Comparison of ENCODE assay signal across 2 cellular contexts in the genomic region with DNA sequence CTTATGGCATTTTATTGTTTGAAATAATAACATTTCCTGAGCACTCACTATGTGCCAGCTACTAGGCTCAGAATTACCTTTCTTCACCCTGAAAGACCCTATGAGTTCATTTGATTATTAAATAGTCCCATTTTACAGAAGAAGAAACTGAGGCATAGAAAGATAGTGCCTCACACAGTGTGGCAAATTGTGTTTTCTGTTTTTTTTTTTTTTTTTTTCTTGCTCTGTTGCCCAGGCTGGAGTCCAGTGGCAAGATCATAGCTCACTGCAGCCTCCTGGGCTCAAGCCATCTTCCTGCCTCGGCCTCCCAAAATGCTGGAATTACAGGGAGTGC.
TF ChIP-seq lines count a peak whose summit lies in the region.

No MANE protein-coding gene starts in this region.

TF ChIP-seq in HepG2, 621 proteins besides CTCF, POLR2A, EP300 and RAD21:
- TF ChIP-seq ZFP1 (CRISPR knock-in tag; IDR thresholded peaks at IDR 0.05) (no peak), ZC3H13 (CRISPR knock-in tag; IDR thresholded peaks at IDR 0.05) (no peak), ZMYM2 (CRISPR knock-in tag; IDR thresholded peaks at IDR 0.05) (peak; percentile 68; the same call in 1 of the 2 replicates), PHB2 (IDR thresholded peaks at IDR 0.05; ENCODE audit: partially characterized antibody) (no peak), TOE1 (CRISPR knock-in tag; IDR thresholded peaks at IDR 0.05) (no peak), ZFP62 (CRISPR knock-in tag; IDR thresholded peaks at IDR 0.05) (no peak), ZNF572 (CRISPR knock-in tag; IDR thresholded peaks at IDR 0.05) (0 out of 2 replicates have a peak, but pooled peaks have one; percentile 10), KLF12 (CRISPR knock-in tag; IDR thresholded peaks at IDR 0.05; ENCODE audit: borderline replicate concordance) (no peak), ZNF629 (CRISPR knock-in tag; conservative IDR thresholded peaks at IDR 0.05) (peak; percentile 94), ZKSCAN1 (IDR thresholded peaks at IDR 0.05; ENCODE audit: low read length) (0 out of 2 replicates have a peak, but pooled peaks have one; percentile 20)

TF ChIP-seq in IMR-90, 13 proteins besides CTCF, POLR2A, EP300 and RAD21:
- no peak for TF ChIP-seq CEBPB (IDR thresholded peaks at IDR 0.05; ENCODE audit: low read depth, low read length)
- no peak for TF ChIP-seq RFX5 (IDR thresholded peaks at IDR 0.05; ENCODE audit: low read depth, low read length)
- no peak for TF ChIP-seq MXI1 (IDR thresholded peaks at IDR 0.05; ENCODE audit: borderline replicate concordance, low read depth, low read length)
- no peak for TF ChIP-seq MAZ (IDR thresholded peaks at IDR 0.05; ENCODE audit: borderline replicate concordance, low read depth, low read length)
- TF ChIP-seq USF2 (IDR thresholded peaks at IDR 0.05; ENCODE audit: low read depth, low read length), result no peak
- no peak for TF ChIP-seq BHLHE40 (IDR thresholded peaks at IDR 0.05; ENCODE audit: low read depth, low read length)
- no peak for TF ChIP-seq RCOR1 (IDR thresholded peaks at IDR 0.05; ENCODE audit: insufficient replicate concordance, low read length)
- TF ChIP-seq ELK1 (IDR thresholded peaks at IDR 0.05; ENCODE audit: borderline replicate concordance, low read depth, low read length), result no peak
- TF ChIP-seq FOS (IDR thresholded peaks at IDR 0.05; ENCODE audit: low read depth, low read length), result no peak
TF ChIP-seq in IMR-90: peak in this region for 0.
